9 cellular contexts compared by ENCODE assay signal in the genomic region with DNA sequence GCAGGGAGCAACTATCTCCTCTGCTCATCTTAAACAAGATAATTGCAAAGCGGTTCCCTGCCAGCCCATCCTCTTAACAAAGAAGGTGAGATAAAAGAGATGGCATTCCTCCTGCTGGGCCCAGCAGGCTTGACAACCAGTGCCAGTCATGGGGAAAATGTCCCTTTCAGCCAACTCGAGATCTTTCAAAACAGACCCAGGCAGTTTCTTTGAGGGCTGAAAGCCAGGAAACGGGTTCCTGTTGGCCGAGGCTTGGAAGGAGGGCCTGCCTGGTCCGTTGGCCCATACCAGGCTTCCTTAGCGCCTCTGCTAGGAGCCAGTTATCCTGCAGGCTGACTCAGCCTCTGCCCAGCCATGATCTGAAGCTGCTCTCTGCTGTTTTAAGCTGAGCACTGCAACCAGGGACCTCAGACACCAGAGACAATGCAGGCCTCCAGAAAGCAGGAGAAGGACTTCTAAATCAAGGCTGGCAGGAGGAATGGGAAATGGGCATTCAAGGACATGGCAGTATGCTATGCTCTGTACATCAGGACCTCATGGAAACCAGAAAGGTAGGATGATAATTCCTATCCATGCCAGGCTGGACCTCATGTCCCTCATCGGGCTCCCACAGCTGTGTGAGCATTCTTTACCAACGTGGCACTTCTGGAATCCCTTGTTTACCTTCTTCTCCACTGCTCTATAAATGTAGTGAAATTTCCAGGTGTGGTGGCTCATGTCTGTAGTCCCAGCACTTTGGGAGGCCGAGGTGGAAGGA. TPM values are rescaled to one million over a fixed set of nuclear protein-coding genes. Genes with fewer than 3 reads are reported as not detected.
DNase-seq lines count a peak whose midpoint lies in the region; ATAC-seq, FAIRE-seq and TF ChIP-seq lines count a peak whose summit lies in the region.
"Had no signal": no experiment of that assay in that cellular context is flagged by ENCODE, and none has a peak within 500 bp of the region (broad histone marks: within the 10 kb centered on the region; RNA-seq: fewer than 3 reads in every experiment).

No MANE protein-coding gene starts in this region.

- H3K4me3 ChIP-seq in fibroblast of the aortic adventitia (ENCODE audit: low read depth, low read length): no peak overlapping the region

- TF ChIP-seq CTCF in fibroblast of the aortic adventitia (IDR thresholded peaks at IDR 0.05; ENCODE audit: insufficient read depth, low read length): peak; percentile 88

- ATAC-seq in GM21786 (IDR thresholded peaks at IDR 0.05; ENCODE audit: unreplicated experiment): no peak
- ATAC-seq: CD8-positive, alpha-beta T cell had no signal

- DNase-seq in NCI-H2081 (lab: John Stamatoyannopoulos, UW): peak; percentile 35 to 48
- no peak for DNase-seq in NCI-H2081 treated with DMSO at 0.1 percent for 48 hours (lab: John Stamatoyannopoulos, UW)
- peak; percentile 74 for DNase-seq in RCC 7860 (ENCODE audit: low spot score)
- DNase-seq in fibroblast of the aortic adventitia (ENCODE audit: low read depth): peak; percentile 84
- peak; percentile 13 to 86 (median 65) for DNase-seq in nucleus accumbens (lab: John Stamatoyannopoulos, UW)
- DNase-seq in stimulated activated CD4-positive, alpha-beta T cell treated with anti-CD3 and anti-CD28 coated beads, Interleukin-4, amount 100 ng/mL, for 4 hours: no peak
- DNase-seq in KG1 (lab: John Stamatoyannopoulos, UW): no peak

- no peak for FAIRE-seq in RCC 7860 (lab: Jason Lieb, UNC)

RNA-seq across cellular contexts. Expression of a gene that starts 42.4 kb away (rescaled TPM):
- total RNA-seq in fibroblast of the aortic adventitia (ENCODE audit: low replicate concordance): 0.74 and 0.90 TPM in 2 replicates

RNA-seq across cellular contexts. Expression of a gene that starts 52.9 kb away (rescaled TPM):
- 75.7 and 228 TPM in 2 replicates for total RNA-seq in fibroblast of the aortic adventitia (ENCODE audit: low replicate concordance)

Comparison
In these comparisons a context has a peak if more than half of its experiments do, and no peak if none do; other contexts are left out.
1. DNase-seq: peak in NCI-H2081 (2 of 2), RCC 7860 (single experiment), fibroblast of the aortic adventitia (single experiment) and nucleus accumbens (56 of 56); none in NCI-H2081 treated with DMSO at 0.1 percent for 48 hours (single experiment), stimulated activated CD4-positive, alpha-beta T cell treated with anti-CD3 and anti-CD28 coated beads, Interleukin-4, amount 100 ng/mL, for 4 hours (0 of 2) and KG1 (single experiment).